ENCODE assay signal across 16 cellular contexts in genomic region chr1:67586596-67586995, GRCh38.
DNase-seq lines count a peak whose midpoint lies in the region; ATAC-seq and TF ChIP-seq lines count a peak whose summit lies in the region.
"Had no signal": no experiment of that assay in that cellular context is flagged by ENCODE, and none has a peak within 500 bp of the region (broad histone marks: within the 10 kb centered on the region; RNA-seq: fewer than 3 reads in every experiment).

No MANE protein-coding gene starts in this region.

- DNase-seq in GM04503 (ENCODE audit: low read depth) (peak; percentile 77), astrocyte of the hippocampus (ENCODE audit: low read depth, low spot score) (peak; percentile 54), thoracic aorta (ENCODE audit: low spot score) (no peak), OCI-M1 (lab: John Stamatoyannopoulos, UW) (no peak), GM20000 (ENCODE audit: low spot score) (no peak), T-helper 2 cell (no peak)
- DNase-seq: activated CD4-positive, alpha-beta T cell treated with anti-CD3 and anti-CD28 coated beads, Interleukin-2, amount 10 ng/mL, durations not matched to agents 24 days and 14 days; DMS153; mesendoderm; MM.1S; NCI-H2029 treated with DMSO at 0.1 percent for 48 hours; NCI-H526; stimulated activated CD4-positive, alpha-beta T cell treated with anti-CD3 and anti-CD28 coated beads, Interleukin-1b, Interleukin-23, amount 100 ng/mL, for 48 hours had no signal

- no peak for TF ChIP-seq POLR2A in gastroesophageal sphincter (IDR thresholded peaks at IDR 0.05)

- no peaks in the 10 kb centered on the region for H3K27me3 ChIP-seq in gastroesophageal sphincter
- H3K27me3 ChIP-seq in thoracic aorta (replicated peaks; ENCODE audit: insufficient read depth) = no peaks in the 10 kb centered on the region
- H3K27me3 ChIP-seq: BLaER1 treated with 17β-estradiol and CSF1 and Interleukin-3, amounts not matched to agents 10 nM and 100 nM had no signal

- peaks cover 0 to 30% (median 11%) of the 10 kb centered on the region in 3 donors for H3K4me1 ChIP-seq in gastroesophageal sphincter
- peaks cover 53 to 87% of the 10 kb centered on the region in 2 donors for H3K4me1 ChIP-seq in thoracic aorta (ENCODE audit: control insufficient read depth in 1 of 2, low read depth in 2 of 2)

- ATAC-seq in gastroesophageal sphincter (peak; percentile 46), thoracic aorta (ENCODE audit: insufficient number of reproducible peaks, low FRiP score, low read depth) (no peak)

- no peak for TF ChIP-seq EP300 in gastroesophageal sphincter (IDR thresholded peaks at IDR 0.05)

- H3K27ac ChIP-seq in gastroesophageal sphincter (no peak overlapping the region), thoracic aorta (peak overlapping the region; percentile 86)
- H3K27ac ChIP-seq: BLaER1 treated with 17β-estradiol and CSF1 and Interleukin-3, amounts not matched to agents 10 nM and 100 nM; SK-N-MC had no signal

- H3K9me3 ChIP-seq in gastroesophageal sphincter = no peaks in the 10 kb centered on the region
- H3K9me3 ChIP-seq in thoracic aorta = no peaks in the 10 kb centered on the region
- H3K9me3 ChIP-seq: BLaER1 treated with 17β-estradiol and CSF1 and Interleukin-3, amounts not matched to agents 10 nM and 100 nM had no signal

- TF ChIP-seq CTCF in gastroesophageal sphincter (IDR thresholded peaks at IDR 0.05) (no peak), thoracic aorta (IDR thresholded peaks at IDR 0.05) (no peak), GM20000 (IDR thresholded peaks at IDR 0.05; ENCODE audit: extremely low read depth, missing control alignments) (no peak)

- WGBS in gastroesophageal sphincter (ENCODE audit: low coverage in 1 of 2), 2 donors = 49% methylated on average over 5 of the region's 5 CpGs; no CpG with 5 or more reads in 1 of the 2 donors

- no peak overlapping the region for H3K4me3 ChIP-seq in gastroesophageal sphincter
- H3K4me3 ChIP-seq in thoracic aorta = no peak overlapping the region
- H3K4me3 ChIP-seq: BLaER1 treated with 17β-estradiol and CSF1 and Interleukin-3, amounts not matched to agents 10 nM and 100 nM; SK-N-MC had no signal

- H3K36me3 ChIP-seq in gastroesophageal sphincter (no peaks in the 10 kb centered on the region), thoracic aorta (no peaks in the 10 kb centered on the region)
- H3K36me3 ChIP-seq: BLaER1 treated with 17β-estradiol and CSF1 and Interleukin-3, amounts not matched to agents 10 nM and 100 nM had no signal

Comparison
In these comparisons a context has a peak if more than half of its experiments do, and no peak if none do; other contexts are left out.
1. DNase-seq: peak in GM04503 (single experiment) and astrocyte of the hippocampus (single experiment); none in thoracic aorta (single experiment), OCI-M1 (single experiment), GM20000 (single experiment) and T-helper 2 cell (0 of 5).
2. H3K27ac ChIP-seq: peak in thoracic aorta (2 of 2); none in gastroesophageal sphincter (0 of 4).